In genomic region chr3:156728267-156728985, GRCh38 we compare ENCODE assay signal across 1 cellular context.
TF ChIP-seq lines count a peak whose summit lies in the region.

No MANE protein-coding gene starts in this region.

TF ChIP-seq in K562, 482 proteins besides CTCF, POLR2A, EP300 and RAD21 (continued from another document):
- TF ChIP-seq ZMIZ1 (IDR thresholded peaks at IDR 0.05; ENCODE audit: low read depth in 2 of 2, low read length in 2 of 2) (no peak), ZNF274 (IDR thresholded peaks at IDR 0.05; ENCODE audit: borderline replicate concordance, low read depth, low read length) (no peak), GTF2F1 (IDR thresholded peaks at IDR 0.05; ENCODE audit: low read depth, low read length) (no peak), TCF15 (CRISPR knock-in tag; IDR thresholded peaks at IDR 0.05) (no peak), CBFA2T3 (IDR thresholded peaks at IDR 0.05) (no peak), CHAMP1 (IDR thresholded peaks at IDR 0.05) (no peak), TBL1XR1 (IDR thresholded peaks at IDR 0.05; ENCODE audit: low read length in 2 of 2) (no peak), PURB (CRISPR knock-in tag; IDR thresholded peaks at IDR 0.05; ENCODE audit: low read depth) (no peak), NCOA1 (IDR thresholded peaks at IDR 0.05; ENCODE audit: low read depth) (no peak), WHSC1 (IDR thresholded peaks at IDR 0.05; ENCODE audit: low read length) (no peak), HINFP (tag; conservative IDR thresholded peaks at IDR 0.05; ENCODE audit: low read depth) (no peak), TEAD4 (IDR thresholded peaks at IDR 0.05; ENCODE audit: low read length) (no peak), TEAD4 (CRISPR knock-in tag; IDR thresholded peaks at IDR 0.05; ENCODE audit: borderline replicate concordance) (no peak), MCM7 (IDR thresholded peaks at IDR 0.05) (no peak), PTRF (tag; IDR thresholded peaks at IDR 0.05) (no peak)
